ENCODE assay signal across 14 cellular contexts in the genomic region with DNA sequence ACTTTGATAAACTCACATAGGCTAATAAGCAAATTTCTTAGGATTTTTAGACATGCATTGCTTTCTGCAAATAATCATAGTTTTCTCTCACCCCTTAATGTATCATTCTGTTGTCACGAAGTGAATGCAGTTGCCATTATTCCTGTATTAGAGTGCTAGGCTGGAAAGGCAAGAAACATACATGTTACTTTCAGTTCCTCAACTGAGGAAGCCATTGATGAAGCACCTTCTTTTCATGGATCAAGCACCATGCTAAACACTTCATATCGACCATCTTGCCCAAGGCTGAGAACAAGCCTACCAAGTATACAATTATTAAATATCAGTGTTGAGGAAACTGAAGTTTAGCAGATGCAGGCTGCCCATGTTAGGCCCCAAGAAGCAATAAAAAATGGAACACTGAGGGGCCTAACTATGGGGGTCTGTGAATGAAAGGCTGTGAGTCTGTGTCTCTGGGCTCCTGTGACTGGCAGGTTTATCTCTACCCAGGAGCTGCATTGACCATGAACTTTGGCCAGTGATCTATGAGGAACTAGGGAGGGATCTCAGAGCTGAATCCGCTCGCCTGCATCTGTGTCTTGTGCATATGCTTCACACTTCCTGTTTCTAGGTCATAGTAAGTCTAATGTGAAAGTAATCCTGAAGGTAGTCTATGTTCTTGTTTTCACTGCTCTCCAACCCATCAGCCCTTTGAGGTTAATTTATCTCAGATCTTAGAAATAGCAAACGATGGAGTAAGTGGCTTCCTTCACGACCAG. TPM values are rescaled to one million over a fixed set of nuclear protein-coding genes. Genes with fewer than 3 reads are reported as not detected.
DNase-seq lines count a peak whose midpoint lies in the region; ATAC-seq and TF ChIP-seq lines count a peak whose summit lies in the region.
"Had no signal": no experiment of that assay in that cellular context is flagged by ENCODE, and none has a peak within 500 bp of the region (broad histone marks: within the 10 kb centered on the region; RNA-seq: fewer than 3 reads in every experiment).

No MANE protein-coding gene starts in this region.

- intact Hi-C loops in posterior vena cava (cut with DNase I): no loop called here

- H3K4me3 Mint-ChIP-seq in activated T-helper 17 cell treated with anti-CD3 and anti-CD28 coated beads, Interleukin-2, amount 50 U/mL, for 72 hours: no peak overlapping the region

- no peaks in the 10 kb centered on the region for H3K9me3 Mint-ChIP-seq in activated T-helper 17 cell treated with anti-CD3 and anti-CD28 coated beads, Interleukin-2, amount 50 U/mL, for 72 hours

- no peaks in the 10 kb centered on the region for H3K36me3 Mint-ChIP-seq in activated T-helper 17 cell treated with anti-CD3 and anti-CD28 coated beads, Interleukin-2, amount 50 U/mL, for 72 hours (ENCODE audit: low read depth)

- ATAC-seq in GM18867 (IDR thresholded peaks at IDR 0.05; ENCODE audit: unreplicated experiment) (peak; percentile 93), GM21576 (IDR thresholded peaks at IDR 0.05; ENCODE audit: unreplicated experiment) (peak; percentile 94), HG03280 (IDR thresholded peaks at IDR 0.05; ENCODE audit: unreplicated experiment) (peak; percentile 53), SK-N-SH treated with all-trans-retinoic acid at 6 μM for 48 hours (no peak)
- ATAC-seq in activated T-helper 17 cell treated with anti-CD3 and anti-CD28 coated beads, Interleukin-2, amount 50 U/mL, for 72 hours (replicated peaks): peak; percentile 26

- no peak overlapping the region for H3K27ac Mint-ChIP-seq in activated T-helper 17 cell treated with anti-CD3 and anti-CD28 coated beads, Interleukin-2, amount 50 U/mL, for 72 hours

- DNase-seq in stimulated activated CD4-positive, alpha-beta T cell treated with anti-CD3 and anti-CD28 coated beads, Interleukin-4, amount 100 ng/mL, for 24 hours: no peak
- DNase-seq in posterior vena cava (ENCODE audit: low spot score): no peak
- no peak for DNase-seq in central memory CD4-positive, alpha-beta T cell
- DNase-seq: activated CD4-positive, alpha-beta T cell treated with anti-CD3 and anti-CD28 coated beads, Interleukin-2, amount 50 U/mL, for 1 hour; DMS79 treated with DMSO at 0.1 percent for 48 hours; NK-92 treated with Interleukin-12 subunit alpha and Interleukin-12 subunit beta, amount 100 ng/mL, for 24 hours; stimulated activated CD4-positive, alpha-beta T cell treated with anti-CD3 and anti-CD28 coated beads, Interleukin-12 subunit alpha, Interleukin-12 subunit beta, amount 100 ng/mL, for 4 hours had no signal

- H3K4me1 Mint-ChIP-seq in activated T-helper 17 cell treated with anti-CD3 and anti-CD28 coated beads, Interleukin-2, amount 50 U/mL, for 72 hours: no peaks in the 10 kb centered on the region

- H3K27me3 Mint-ChIP-seq in activated T-helper 17 cell treated with anti-CD3 and anti-CD28 coated beads, Interleukin-2, amount 50 U/mL, for 72 hours: no peaks in the 10 kb centered on the region

TF ChIP-seq in SK-N-SH treated with all-trans-retinoic acid at 6 μM for 48 hours, 23 proteins besides CTCF, POLR2A, EP300 and RAD21:
- no peak for TF ChIP-seq ESRRG (CRISPR knock-in tag; IDR thresholded peaks at IDR 0.05)
- TF ChIP-seq CSDC2 (CRISPR knock-in tag; IDR thresholded peaks at IDR 0.05): no peak
- TF ChIP-seq CSRNP3 (CRISPR knock-in tag; IDR thresholded peaks at IDR 0.05): no peak
- TF ChIP-seq BACH2 (CRISPR knock-in tag; IDR thresholded peaks at IDR 0.05; ENCODE audit: borderline replicate concordance): no peak
- no peak for TF ChIP-seq TCF4 (CRISPR knock-in tag; IDR thresholded peaks at IDR 0.05; ENCODE audit: borderline replicate concordance)
- TF ChIP-seq PPARA (CRISPR knock-in tag; IDR thresholded peaks at IDR 0.05; ENCODE audit: borderline replicate concordance): no peak
- no peak for TF ChIP-seq OSR1 (CRISPR knock-in tag; IDR thresholded peaks at IDR 0.05)
- no peak for TF ChIP-seq TOX (CRISPR knock-in tag; IDR thresholded peaks at IDR 0.05; ENCODE audit: borderline replicate concordance)
- TF ChIP-seq ZNF565 (CRISPR knock-in tag; conservative IDR thresholded peaks at IDR 0.05; ENCODE audit: low read depth): no peak
- no peak for TF ChIP-seq RARB (CRISPR knock-in tag; IDR thresholded peaks at IDR 0.05)
- no peak for TF ChIP-seq ZNF8 (CRISPR knock-in tag; IDR thresholded peaks at IDR 0.05)
- TF ChIP-seq ZNF70 (CRISPR knock-in tag; IDR thresholded peaks at IDR 0.05): no peak
- no peak for TF ChIP-seq ZC3H10 (CRISPR knock-in tag; IDR thresholded peaks at IDR 0.05)
- no peak for TF ChIP-seq ZFP3 (CRISPR knock-in tag; IDR thresholded peaks at IDR 0.05)

RNA-seq across cellular contexts. Expression of gene TSPYL6, which starts 16.0 kb away (rescaled TPM):
- not detected for total RNA-seq in activated T-helper 17 cell treated with anti-CD3 and anti-CD28 coated beads, Interleukin-2, amount 50 U/mL, for 72 hours
- not detected for total RNA-seq in posterior vena cava
- total RNA-seq: astrocyte, fibroblast of villous mesenchyme had no signal
